In genomic region chr14:61492474-61492873, GRCh38 we compare ENCODE assay signal across 21 cellular contexts.
DNase-seq lines count a peak whose midpoint lies in the region; ATAC-seq, FAIRE-seq and TF ChIP-seq lines count a peak whose summit lies in the region.
"Had no signal": no experiment of that assay in that cellular context is flagged by ENCODE, and none has a peak within 500 bp of the region (broad histone marks: within the 10 kb centered on the region; RNA-seq: fewer than 3 reads in every experiment).

No MANE protein-coding gene starts in this region.

- H3K4me2 ChIP-seq in SK-N-SH (peak overlapping the region; percentile 46; the same call in 1 of the 2 replicates), OCI-LY7 (ENCODE audit: low read length) (no peak overlapping the region), endothelial cell of umbilical vein (ENCODE audit: insufficient read depth, low read length) (no peak overlapping the region)

- no peak for ATAC-seq in SK-N-SH treated with all-trans-retinoic acid at 6 μM for 48 hours

- H3K27ac ChIP-seq in SK-N-SH (ENCODE audit: low read depth in 2 of 2, low read length in 1 of 2) (peak overlapping the region in 1 of 2 experiments; percentile 67; a peak in 2 of 4 replicates), OCI-LY7 (ENCODE audit: low read depth, low read length, poor library complexity, severe bottlenecking) (no peak overlapping the region), endothelial cell of umbilical vein (ENCODE audit: insufficient read depth, low read depth, low read length) (no peak overlapping the region), spleen (peak overlapping the region in 7 of 8 donors; percentile 25 to 89 (median 81))
- H3K27ac ChIP-seq: gastrocnemius medialis, Peyer's patch, testis had no signal

- no peak overlapping the region for H2AFZ ChIP-seq in SK-N-SH (ENCODE audit: low read depth)
- peak overlapping the region; percentile 39; the same call in 1 of the 2 replicates for H2AFZ ChIP-seq in OCI-LY7 (ENCODE audit: low read length)
- H2AFZ ChIP-seq in endothelial cell of umbilical vein (ENCODE audit: low read depth, low read length) = no peak overlapping the region

- TF ChIP-seq POLR2A in endothelial cell of umbilical vein (IDR thresholded peaks at IDR 0.05; ENCODE audit: low read depth, low read length) (no peak), spleen (IDR thresholded peaks at IDR 0.05) (no peak)

- H3F3A ChIP-seq in SK-N-SH (replicated peaks; ENCODE audit: insufficient read depth) = peaks cover 13% of the 10 kb centered on the region

- H3K9me1 ChIP-seq in endothelial cell of umbilical vein (replicated peaks; ENCODE audit: control insufficient read depth, extremely low read depth, insufficient read depth, low read length) = no peaks in the 10 kb centered on the region

- no peak for TF ChIP-seq RAD21 in SK-N-SH (IDR thresholded peaks at IDR 0.05; ENCODE audit: low read length)

- no peak overlapping the region for H3K9ac ChIP-seq in SK-N-SH
- H3K9ac ChIP-seq in endothelial cell of umbilical vein (replicated peaks; ENCODE audit: extremely low read depth, insufficient read depth, low read length) = no peak overlapping the region

- BruUV-seq in OCI-LY7 (replicated peaks; lab: Mats Ljungman, UMichigan) (no TSS peak), endothelial cell of umbilical vein (replicated peaks; lab: Mats Ljungman, UMichigan) (no TSS peak)

- no peak for TF ChIP-seq EP300 in SK-N-SH (IDR thresholded peaks at IDR 0.05; ENCODE audit: borderline replicate concordance in 1 of 2, low read depth in 1 of 2, low read length in 1 of 2)

- H3K79me2 ChIP-seq in SK-N-SH (ENCODE audit: insufficient read depth) (no peaks in the 10 kb centered on the region), OCI-LY7 (ENCODE audit: insufficient read depth, low read depth, low read length) (no peaks in the 10 kb centered on the region), endothelial cell of umbilical vein (ENCODE audit: control insufficient read depth, insufficient read depth, low read length) (no peaks in the 10 kb centered on the region)

- no peak overlapping the region for H3K4me3 ChIP-seq in SK-N-SH (ENCODE audit: low read depth in 2 of 2, low read length in 1 of 2)
- H3K4me3 ChIP-seq in OCI-LY7 (ENCODE audit: low read depth, low read length, poor library complexity, severe bottlenecking) = no peak overlapping the region
- H3K4me3 ChIP-seq in endothelial cell of umbilical vein (replicated peaks in 1 of 3; ENCODE audit: insufficient read depth in 1 of 3, low read depth in 1 of 3, low read length in 3 of 3) = no peak overlapping the region
- peak overlapping the region in 1 of 8 donors; percentile 47 for H3K4me3 ChIP-seq in spleen
- H3K4me3 ChIP-seq: gastrocnemius medialis, lung, Peyer's patch, testis had no signal

- no peaks in the 10 kb centered on the region for H3K27me3 ChIP-seq in SK-N-SH (ENCODE audit: insufficient read depth)
- no peaks in the 10 kb centered on the region for H3K27me3 ChIP-seq in endothelial cell of umbilical vein (ENCODE audit: control insufficient read depth in 2 of 2, insufficient read depth in 2 of 2, low read length in 2 of 2)
- no peaks in the 10 kb centered on the region for H3K27me3 ChIP-seq in spleen (replicated peaks in 1 of 7)
- H3K27me3 ChIP-seq: gastrocnemius medialis, Peyer's patch, testis had no signal

- POLR2A ChIA-PET in SK-N-SH (lab: Yijun Ruan, JAX) (no interaction called here), OCI-LY7 (lab: Charles Lee) (interaction anchor here (0.5 to 17.0 kb wide), 5 partner anchors 9 to 344 kb away, joined by 3 to 333 read pairs (median 4); no protein-coding TSS in a partner anchor), endothelial cell of umbilical vein (lab: Charles Lee) (no interaction called here)

- H3K36me3 ChIP-seq in SK-N-SH (replicated peaks in 1 of 2; ENCODE audit: control insufficient read depth in 1 of 2, insufficient read depth in 2 of 2, low read length in 1 of 2) = no peaks in the 10 kb centered on the region
- no peaks in the 10 kb centered on the region for H3K36me3 ChIP-seq in OCI-LY7 (ENCODE audit: insufficient read depth, low read length)
- H3K36me3 ChIP-seq in endothelial cell of umbilical vein (ENCODE audit: control insufficient read depth in 2 of 2, extremely low read depth in 1 of 2, insufficient read depth in 2 of 2, low read length in 2 of 2) = peaks cover 8 to 9% of the 10 kb centered on the region in 2 experiments
- peaks cover 0 to 59% (median 5%) of the 10 kb centered on the region in 6 donors for H3K36me3 ChIP-seq in spleen
- H3K36me3 ChIP-seq: gastrocnemius medialis, Peyer's patch had no signal

- H3K9me3 ChIP-seq in SK-N-SH (no peaks in the 10 kb centered on the region), OCI-LY7 (ENCODE audit: low read length) (no peaks in the 10 kb centered on the region; the same call in 1 of the 2 replicates), endothelial cell of umbilical vein (replicated peaks; ENCODE audit: control insufficient read depth, insufficient read depth, low read length) (no peaks in the 10 kb centered on the region), spleen (no peaks in the 10 kb centered on the region)
- H3K9me3 ChIP-seq: gastrocnemius medialis, Peyer's patch, testis had no signal

- intact Hi-C loops in OCI-LY7 (cut with micrococcal nuclease; ENCODE audit: unreplicated experiment) (no loop called here), endothelial cell of umbilical vein (cut with micrococcal nuclease) (no loop called here), spleen (cut with DNase I; ENCODE audit: low total_unique reads) (no loop called here)

- WGBS in SK-N-SH (ENCODE audit: low lambda C conversion rate) = 95% methylated on average over 3 of the region's 3 CpGs
- 74 to 93% (median 88%) methylated on average over 3 of the region's 3 CpGs for WGBS in spleen, 5 donors

- H3K9me2 ChIP-seq in SK-N-SH = no peaks in the 10 kb centered on the region
- no peaks in the 10 kb centered on the region for H3K9me2 ChIP-seq in OCI-LY7 (ENCODE audit: insufficient read depth, low read length)

- H4K20me1 ChIP-seq in SK-N-SH (ENCODE audit: insufficient read depth) (no peaks in the 10 kb centered on the region), OCI-LY7 (ENCODE audit: insufficient read depth, low read length) (no peaks in the 10 kb centered on the region), endothelial cell of umbilical vein (replicated peaks; ENCODE audit: control insufficient read depth, extremely low read depth, insufficient read depth, low read length) (no peaks in the 10 kb centered on the region)

- no peak for FAIRE-seq in endothelial cell of umbilical vein (lab: Jason Lieb, UNC)
- FAIRE-seq: endometrium, GM12891 had no signal

- TF ChIP-seq CTCF in SK-N-SH (IDR thresholded peaks at IDR 0.05) (no peak), OCI-LY7 (conservative IDR thresholded peaks at IDR 0.05; ENCODE audit: low read length) (peak; percentile 70), endothelial cell of umbilical vein (IDR thresholded peaks at IDR 0.05; ENCODE audit: extremely low read depth in 1 of 2, insufficient read depth in 1 of 2, low read depth in 1 of 2, low read length in 2 of 2) (no peak), spleen (IDR thresholded peaks at IDR 0.05 in 8 of 11, conservative IDR thresholded peaks at IDR 0.05 in 3 of 11) (no peak)

- DNase-seq in SK-N-SH (no peak), OCI-LY7 (ENCODE audit: low spot score) (peak; percentile 58), endothelial cell of umbilical vein (ENCODE audit: low read depth, low spot score) (peak; percentile 17), spleen (no peak), DMS 273 (lab: John Stamatoyannopoulos, UW; ENCODE audit: unreplicated experiment) (no peak), SIG-M5 treated with dmso at 0.1 percent for 504 hours (lab: John Stamatoyannopoulos, UW; ENCODE audit: unreplicated experiment) (no peak), NCI-H1694 treated with DMSO at 0.1 percent for 48 hours (lab: John Stamatoyannopoulos, UW) (no peak)
- DNase-seq: activated CD4-positive, CD25-positive, alpha-beta regulatory T cell; activated naive CD8-positive, alpha-beta T cell treated with anti-CD3 and anti-CD28 coated beads for 36 hours; central memory CD4-positive, alpha-beta T cell; NCI-H69; Peyer's patch; retina; stimulated activated CD4-positive, alpha-beta T cell treated with anti-CD3 and anti-CD28 coated beads, Interleukin-2, amount 100 ng/mL, for 48 hours; T-helper 1 cell; testis had no signal

- peaks cover 4 to 10% of the 10 kb centered on the region in 2 experiments; a peak in 3 of 4 replicates for H3K4me1 ChIP-seq in SK-N-SH (ENCODE audit: control insufficient read depth in 1 of 2, insufficient read depth in 2 of 2, low read depth in 1 of 2, low read length in 1 of 2)
- peaks cover 45% of the 10 kb centered on the region for H3K4me1 ChIP-seq in OCI-LY7 (ENCODE audit: insufficient read depth, low read length, poor library complexity, severe bottlenecking)
- H3K4me1 ChIP-seq in endothelial cell of umbilical vein (ENCODE audit: control insufficient read depth, extremely low read depth, insufficient read depth, low read length) = peaks cover 18% of the 10 kb centered on the region
- H3K4me1 ChIP-seq in spleen = peaks cover 11 to 85% (median 46%) of the 10 kb centered on the region in 6 donors

- CTCF ChIA-PET in SK-N-SH (lab: Yijun Ruan, JAX) (interaction anchor here (0.9 to 2.6 kb wide), 2 partner anchors 11 to 17 kb away, joined by 3 to 9 read pairs; no protein-coding TSS in a partner anchor), OCI-LY7 (lab: Charles Lee; ENCODE audit: unreplicated experiment) (interaction anchor here (0.7 kb wide), 1 partner anchor 13 kb away, joined by 3 read pairs; no protein-coding TSS in a partner anchor), endothelial cell of umbilical vein (lab: Charles Lee) (interaction anchor here (1.3 kb wide), 1 partner anchor 195 kb away, joined by 4 read pairs; no protein-coding TSS in a partner anchor)

- dilution Hi-C loops in endothelial cell of umbilical vein (cut with MboI; ENCODE audit: extremely low pct_ligation_motif_present, low sequenced_read_pairs) = no loop called here

TF ChIP-seq in SK-N-SH treated with all-trans-retinoic acid at 6 μM for 48 hours, 23 proteins besides CTCF, POLR2A, EP300 and RAD21 (continues in another document):
- TF ChIP-seq ARNTL (CRISPR knock-in tag; IDR thresholded peaks at IDR 0.05; ENCODE audit: borderline replicate concordance, low read depth) = no peak
- TF ChIP-seq SNAI2 (CRISPR knock-in tag; IDR thresholded peaks at IDR 0.05) = no peak

TF ChIP-seq in endothelial cell of umbilical vein, 7 proteins besides CTCF, POLR2A, EP300 and RAD21:
- TF ChIP-seq POLR2AphosphoS5 (IDR thresholded peaks at IDR 0.05; ENCODE audit: insufficient read depth, low read depth, low read length) (no peak), FOS (IDR thresholded peaks at IDR 0.05; ENCODE audit: borderline replicate concordance, insufficient read depth, low read length) (peak; percentile 31), MAX (IDR thresholded peaks at IDR 0.05; ENCODE audit: insufficient read depth, insufficient read length) (no peak), GATA2 (IDR thresholded peaks at IDR 0.05; ENCODE audit: insufficient read depth, insufficient read length, low read depth, low read length) (no peak), MYC (IDR thresholded peaks at IDR 0.05; ENCODE audit: low read depth, low read length) (no peak)
TF ChIP-seq in endothelial cell of umbilical vein: peak in this region for 1.

Comparison
In these comparisons a context has a peak if more than half of its experiments do, and no peak if none do; other contexts are left out.
1. DNase-seq: peak in OCI-LY7 (single experiment) and endothelial cell of umbilical vein (single experiment); none in SK-N-SH (single experiment), spleen (single experiment), DMS 273 (single experiment), SIG-M5 treated with dmso at 0.1 percent for 504 hours (single experiment) and NCI-H1694 treated with DMSO at 0.1 percent for 48 hours (single experiment).
2. H3K27ac ChIP-seq: peak in spleen (7 of 8); none in OCI-LY7 (single experiment) and endothelial cell of umbilical vein (single experiment).